1 cellular context compared by ENCODE assay signal in the genomic region with DNA sequence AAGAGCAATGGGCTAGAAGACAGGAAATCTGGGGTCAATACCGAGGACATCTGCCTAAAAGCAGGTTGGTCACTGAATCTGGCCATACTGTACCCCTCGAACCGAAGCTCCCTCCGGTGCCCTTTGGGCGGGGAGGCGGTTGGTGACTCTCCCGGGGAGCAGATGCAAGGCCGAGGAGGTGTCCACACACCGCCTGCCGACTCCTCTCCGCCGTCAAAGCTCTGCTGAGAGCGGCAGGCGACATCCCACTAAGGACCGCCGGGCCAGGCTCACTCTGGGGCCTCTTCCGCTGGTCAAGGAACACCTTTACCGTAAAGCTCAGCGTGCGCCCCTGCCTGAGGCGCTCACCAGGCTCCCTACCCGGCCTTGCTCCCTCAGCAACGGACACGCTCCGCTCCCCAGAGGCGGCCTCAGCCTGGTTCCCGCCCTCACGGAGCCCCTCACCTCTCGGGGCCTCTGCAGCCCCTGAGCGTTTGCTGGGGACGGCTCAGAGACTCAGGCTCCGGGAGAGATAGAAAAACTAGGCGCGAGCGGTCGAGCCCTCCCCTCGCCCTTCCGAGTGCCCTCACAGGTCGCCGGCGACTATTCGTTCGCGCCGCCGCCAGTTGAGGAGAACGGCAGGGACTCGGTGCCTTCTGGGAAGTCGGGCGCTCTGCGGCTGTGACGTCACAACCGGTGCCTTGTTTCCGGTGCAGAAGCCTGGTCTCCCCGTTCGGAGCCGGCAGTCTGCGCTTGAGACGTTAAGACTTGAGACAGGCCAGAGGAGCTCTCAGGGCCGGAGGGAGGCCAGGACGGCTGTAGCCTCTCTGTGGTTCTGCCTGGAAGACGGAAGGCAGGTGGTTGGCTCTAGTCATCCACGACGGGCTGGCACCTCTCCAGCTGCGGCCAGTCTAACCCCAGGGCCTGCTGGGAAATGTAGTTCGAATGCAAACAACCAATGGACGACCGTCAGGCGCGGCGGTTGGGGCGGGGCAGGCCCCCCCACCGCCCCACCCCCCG.
TF ChIP-seq lines count a peak whose summit lies in the region.

Gene ZNF200 (minus strand): TSS at position 616 of the 999 bp plus-strand sequence. CDS start 1,403 bp downstream, outside the sequence.

TF ChIP-seq in HepG2, 621 proteins besides CTCF, POLR2A, EP300 and RAD21 (continued from another document and continues in another):
- peak; percentile 83; the same call in 1 of the 2 replicates for TF ChIP-seq ZNF367 (CRISPR knock-in tag; IDR thresholded peaks at IDR 0.05; ENCODE audit: borderline replicate concordance)
- TF ChIP-seq ZFP91 (CRISPR knock-in tag; IDR thresholded peaks at IDR 0.05; ENCODE audit: borderline replicate concordance) = peak; percentile 75; the same call in 1 of the 2 replicates
- peak; percentile 44; the same call in 1 of the 2 replicates for TF ChIP-seq ZNF564 (CRISPR knock-in tag; IDR thresholded peaks at IDR 0.05)
- no peak for TF ChIP-seq FOSL1 (CRISPR knock-in tag; IDR thresholded peaks at IDR 0.05; ENCODE audit: borderline replicate concordance)
- TF ChIP-seq, protein P1, sequence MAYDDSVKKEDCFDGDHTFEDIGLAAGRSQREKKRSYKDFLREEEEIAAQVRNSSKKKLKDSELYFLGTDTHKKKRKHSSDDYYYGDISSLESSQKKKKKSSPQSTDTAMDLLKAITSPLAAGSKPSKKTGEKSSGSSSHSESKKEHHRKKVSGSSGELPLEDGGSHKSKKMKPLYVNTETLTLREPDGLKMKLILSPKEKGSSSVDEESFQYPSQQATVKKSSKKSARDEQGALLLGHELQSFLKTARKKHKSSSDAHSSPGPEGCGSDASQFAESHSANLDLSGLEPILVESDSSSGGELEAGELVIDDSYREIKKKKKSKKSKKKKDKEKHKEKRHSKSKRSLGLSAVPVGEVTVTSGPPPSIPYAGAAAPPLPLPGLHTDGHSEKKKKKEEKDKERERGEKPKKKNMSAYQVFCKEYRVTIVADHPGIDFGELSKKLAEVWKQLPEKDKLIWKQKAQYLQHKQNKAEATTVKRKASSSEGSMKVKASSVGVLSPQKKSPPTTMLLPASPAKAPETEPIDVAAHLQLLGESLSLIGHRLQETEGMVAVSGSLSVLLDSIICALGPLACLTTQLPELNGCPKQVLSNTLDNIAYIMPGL (CRISPR knock-in tag; IDR thresholded peaks at IDR 0.05; ENCODE audit: borderline replicate concordance in 1 of 2, low read depth in 1 of 2) = peak; percentile 64 to 92; a peak in 3 of 4 replicates
- peak; percentile 50; the same call in 1 of the 2 replicates for TF ChIP-seq SIN3A (IDR thresholded peaks at IDR 0.05; ENCODE audit: borderline replicate concordance, low read depth, low read length)
- TF ChIP-seq ZSCAN29 (CRISPR knock-in tag; conservative IDR thresholded peaks at IDR 0.05) = peak; percentile 81; the same call in 1 of the 2 replicates
- TF ChIP-seq SMAD3 (CRISPR knock-in tag; IDR thresholded peaks at IDR 0.05) = peak; percentile 47; the same call in 1 of the 2 replicates
- TF ChIP-seq SKI (IDR thresholded peaks at IDR 0.05; ENCODE audit: partially characterized antibody) = no peak
- no peak for TF ChIP-seq KDM4B (CRISPR knock-in tag; IDR thresholded peaks at IDR 0.05)
- peak; percentile 75 for TF ChIP-seq HNRNPLL (IDR thresholded peaks at IDR 0.05; ENCODE audit: low read depth, low read length, poor library complexity, severe bottlenecking)
- TF ChIP-seq GATAD1 (CRISPR knock-in tag; IDR thresholded peaks at IDR 0.05) = peak; percentile 95
- TF ChIP-seq SNAPC4 (CRISPR knock-in tag; IDR thresholded peaks at IDR 0.05) = peak; percentile 70; the same call in 1 of the 2 replicates
- peak; percentile 86; the same call in 1 of the 2 replicates for TF ChIP-seq THAP7 (CRISPR knock-in tag; IDR thresholded peaks at IDR 0.05)
- TF ChIP-seq SAP130 (CRISPR knock-in tag; IDR thresholded peaks at IDR 0.05; ENCODE audit: low read depth) = peak; percentile 96
- peak; percentile 71 for TF ChIP-seq ATF7 (IDR thresholded peaks at IDR 0.05)
- 0 out of 2 replicates have a peak, but pooled peaks have one; percentile 33 for TF ChIP-seq ATF7 (CRISPR knock-in tag; IDR thresholded peaks at IDR 0.05)
- TF ChIP-seq ARNT2 (CRISPR knock-in tag; IDR thresholded peaks at IDR 0.05; ENCODE audit: low read depth) = peak; percentile 81
- peak; percentile 60; the same call in 1 of the 2 replicates for TF ChIP-seq SAFB2 (CRISPR knock-in tag; IDR thresholded peaks at IDR 0.05; ENCODE audit: borderline replicate concordance, low read depth)
- TF ChIP-seq ZNF296 (CRISPR knock-in tag; conservative IDR thresholded peaks at IDR 0.05) = no peak
- TF ChIP-seq IRF2 (CRISPR knock-in tag; IDR thresholded peaks at IDR 0.05) = peak; percentile 67
- peak; percentile 69; the same call in 1 of the 2 replicates for TF ChIP-seq ZNF33B (CRISPR knock-in tag; IDR thresholded peaks at IDR 0.05)
- peak; percentile 54; the same call in 1 of the 2 replicates for TF ChIP-seq NCOR1 (IDR thresholded peaks at IDR 0.05; ENCODE audit: borderline replicate concordance, low read length)
- TF ChIP-seq ZNF136 (CRISPR knock-in tag; IDR thresholded peaks at IDR 0.05; ENCODE audit: low read depth) = no peak; the same call in 1 of the 2 replicates
- peak; percentile 58; the same call in 1 of the 2 replicates for TF ChIP-seq ZNF704 (CRISPR knock-in tag; IDR thresholded peaks at IDR 0.05; ENCODE audit: borderline replicate concordance)
- peak; percentile 47; the same call in 1 of the 2 replicates for TF ChIP-seq ZNF280D (CRISPR knock-in tag; IDR thresholded peaks at IDR 0.05)
- TF ChIP-seq ZNF777 (CRISPR knock-in tag; IDR thresholded peaks at IDR 0.05) = peak; percentile 60
- TF ChIP-seq ZFP41 (CRISPR knock-in tag; IDR thresholded peaks at IDR 0.05; ENCODE audit: borderline replicate concordance) = peak; percentile 73; the same call in 1 of the 2 replicates
- 0 out of 2 replicates have a peak, but pooled peaks have one; percentile 8 for TF ChIP-seq GFI1 (CRISPR knock-in tag; IDR thresholded peaks at IDR 0.05; ENCODE audit: borderline replicate concordance)
- TF ChIP-seq MAFF (IDR thresholded peaks at IDR 0.05; ENCODE audit: low read depth, low read length) = no peak
- TF ChIP-seq LCORL (IDR thresholded peaks at IDR 0.05) = no peak
- TF ChIP-seq LCORL (CRISPR knock-in tag; IDR thresholded peaks at IDR 0.05) = peak; percentile 81
- TF ChIP-seq SRSF1 (optimal IDR thresholded peaks at IDR 0.05; ENCODE audit: low read depth, low read length) = peak; percentile 63
- 0 out of 2 replicates have a peak, but pooled peaks have one; percentile 42 for TF ChIP-seq ZNF724P (CRISPR knock-in tag; IDR thresholded peaks at IDR 0.05; ENCODE audit: borderline replicate concordance)
- TF ChIP-seq DR1 (CRISPR knock-in tag; IDR thresholded peaks at IDR 0.05) = peak; percentile 71; the same call in 1 of the 2 replicates
- peak; percentile 90; the same call in 1 of the 2 replicates for TF ChIP-seq ZSCAN25 (CRISPR knock-in tag; IDR thresholded peaks at IDR 0.05)
- peak; percentile 97 for TF ChIP-seq GABPB1 (CRISPR knock-in tag; IDR thresholded peaks at IDR 0.05)
- 0 out of 2 replicates have a peak, but pooled peaks have one; percentile 37 for TF ChIP-seq KDM3A (CRISPR knock-in tag; IDR thresholded peaks at IDR 0.05; ENCODE audit: low read depth)
- no peak for TF ChIP-seq HMG20B (CRISPR knock-in tag; conservative IDR thresholded peaks at IDR 0.05)
- 0 out of 2 replicates have a peak, but pooled peaks have one; percentile 32 for TF ChIP-seq MXD3 (CRISPR knock-in tag; IDR thresholded peaks at IDR 0.05)
- peak; percentile 88 for TF ChIP-seq CBX1 (IDR thresholded peaks at IDR 0.05; ENCODE audit: low read depth)
- TF ChIP-seq PPARG (CRISPR knock-in tag; conservative IDR thresholded peaks at IDR 0.05) = no peak
